Comparison of ENCODE assay signal across 1 cellular context in genomic region chr2:54595161-54595803, GRCh38.
TF ChIP-seq lines count a peak whose summit lies in the region.

No MANE protein-coding gene starts in this region.

TF ChIP-seq in HepG2, 621 proteins besides CTCF, POLR2A, EP300 and RAD21 (continued from another document and continues in another):
- TF ChIP-seq ZNF609 (CRISPR knock-in tag; IDR thresholded peaks at IDR 0.05; ENCODE audit: borderline replicate concordance) (0 out of 2 replicates have a peak, but pooled peaks have one; percentile 12), PAX8 (CRISPR knock-in tag; IDR thresholded peaks at IDR 0.05; ENCODE audit: borderline replicate concordance) (no peak), JDP2 (CRISPR knock-in tag; IDR thresholded peaks at IDR 0.05; ENCODE audit: borderline replicate concordance) (no peak), ZC3H13 (CRISPR knock-in tag; IDR thresholded peaks at IDR 0.05) (no peak), ZNF230 (CRISPR knock-in tag; IDR thresholded peaks at IDR 0.05) (peak; percentile 33; the same call in 1 of the 2 replicates), SALL2 (CRISPR knock-in tag; IDR thresholded peaks at IDR 0.05) (no peak), ZNF513 (CRISPR knock-in tag; conservative IDR thresholded peaks at IDR 0.05) (no peak), ZKSCAN8 (CRISPR knock-in tag; IDR thresholded peaks at IDR 0.05; ENCODE audit: borderline replicate concordance) (no peak), MTA1 (CRISPR knock-in tag; IDR thresholded peaks at IDR 0.05; ENCODE audit: borderline replicate concordance) (0 out of 2 replicates have a peak, but pooled peaks have one; percentile 34), ZFP36L1 (CRISPR knock-in tag; IDR thresholded peaks at IDR 0.05) (0 out of 2 replicates have a peak, but pooled peaks have one; percentile 64), GATA4 (IDR thresholded peaks at IDR 0.05; ENCODE audit: borderline replicate concordance, low read depth) (no peak), ZBTB42 (CRISPR knock-in tag; IDR thresholded peaks at IDR 0.05) (no peak), NCOR1 (IDR thresholded peaks at IDR 0.05; ENCODE audit: borderline replicate concordance, low read length) (no peak), ZNF782 (CRISPR knock-in tag; IDR thresholded peaks at IDR 0.05; ENCODE audit: borderline replicate concordance) (no peak), TRIM22 (IDR thresholded peaks at IDR 0.05) (no peak), ZNF772 (CRISPR knock-in tag; IDR thresholded peaks at IDR 0.05) (no peak), ATF6 (CRISPR knock-in tag; conservative IDR thresholded peaks at IDR 0.05) (no peak), ZNF687 (CRISPR knock-in tag; IDR thresholded peaks at IDR 0.05) (peak; percentile 55), AKNA (CRISPR knock-in tag; IDR thresholded peaks at IDR 0.05; ENCODE audit: borderline replicate concordance) (no peak), ZNF17 (CRISPR knock-in tag; IDR thresholded peaks at IDR 0.05) (no peak), POLR2G (IDR thresholded peaks at IDR 0.05; ENCODE audit: low read depth, low read length) (peak; percentile 15; the same call in 1 of the 2 replicates), GATAD1 (CRISPR knock-in tag; IDR thresholded peaks at IDR 0.05) (no peak), IRF1 (CRISPR knock-in tag; IDR thresholded peaks at IDR 0.05; ENCODE audit: low read depth) (no peak), ZNF776 (CRISPR knock-in tag; IDR thresholded peaks at IDR 0.05) (0 out of 2 replicates have a peak, but pooled peaks have one; percentile 40), ZBTB38 (CRISPR knock-in tag; IDR thresholded peaks at IDR 0.05) (peak; percentile 25; the same call in 1 of the 2 replicates), UBTF (CRISPR knock-in tag; IDR thresholded peaks at IDR 0.05) (0 out of 2 replicates have a peak, but pooled peaks have one; percentile 33), AGO2 (optimal IDR thresholded peaks at IDR 0.05; ENCODE audit: low read depth, low read length) (peak; percentile 76), HBP1 (CRISPR knock-in tag; IDR thresholded peaks at IDR 0.05; ENCODE audit: low read depth) (no peak), ZNF432 (CRISPR knock-in tag; IDR thresholded peaks at IDR 0.05; ENCODE audit: borderline replicate concordance) (no peak), RBM22 (optimal IDR thresholded peaks at IDR 0.05; ENCODE audit: low read length) (peak; percentile 32), ZSCAN20 (CRISPR knock-in tag; IDR thresholded peaks at IDR 0.05; ENCODE audit: borderline replicate concordance) (no peak), ZNF33B (CRISPR knock-in tag; IDR thresholded peaks at IDR 0.05) (no peak)
